8 cellular contexts compared by ENCODE assay signal in genomic region chr1:206809504-206810084, GRCh38. TPM values are rescaled to one million over a fixed set of nuclear protein-coding genes. Genes with fewer than 3 reads are reported as not detected.
DNase-seq lines count a peak whose midpoint lies in the region; ATAC-seq and TF ChIP-seq lines count a peak whose summit lies in the region.

No MANE protein-coding gene starts in this region.

- in situ Hi-C loops in Panc1 (cut with HindIII; ENCODE audit: low pct_unique_long_range_greater_than_20kb, low sequenced_read_pairs) = no loop called here

- H3K4me1 ChIP-seq in Panc1 (ENCODE audit: control insufficient read depth, insufficient read depth, low read length) = no peaks in the 10 kb centered on the region
- no peaks in the 10 kb centered on the region for H3K4me1 ChIP-seq in endodermal cell (ENCODE audit: control insufficient read depth, insufficient read depth, low read length)
- H3K4me1 ChIP-seq in ascending aorta = no peaks in the 10 kb centered on the region

- H3K4me1 Mint-ChIP-seq in endodermal cell = peaks cover 13% of the 10 kb centered on the region
- peaks cover 49% of the 10 kb centered on the region for H3K4me1 Mint-ChIP-seq in activated T-cell treated with anti-CD3 and anti-CD28 coated beads, Interleukin-2, amount 50 U/mL, for 24 hours (ENCODE audit: low read depth)

- no peak overlapping the region for H3K4me3 ChIP-seq in GM12875 (ENCODE audit: low read depth, low read length)
- no peak overlapping the region for H3K4me3 ChIP-seq in Panc1 (ENCODE audit: low read depth in 2 of 2, low read length in 2 of 2)
- no peak overlapping the region for H3K4me3 ChIP-seq in endodermal cell (ENCODE audit: low read length)
- H3K4me3 ChIP-seq in ascending aorta = no peak overlapping the region

- H3K27me3 Mint-ChIP-seq in endodermal cell (ENCODE audit: insufficient read depth) = no peaks in the 10 kb centered on the region
- no peaks in the 10 kb centered on the region for H3K27me3 Mint-ChIP-seq in activated T-cell treated with anti-CD3 and anti-CD28 coated beads, Interleukin-2, amount 50 U/mL, for 24 hours

- WGBS in endodermal cell (ENCODE audit: insufficient coverage in 1 of 2, insufficient read length in 1 of 2), 2 experiments = 79 to 93% methylated on average over 3 to 4 of the region's 4 CpGs

- no peak overlapping the region for H3K4me3 Mint-ChIP-seq in endodermal cell
- no peak overlapping the region for H3K4me3 Mint-ChIP-seq in activated T-cell treated with anti-CD3 and anti-CD28 coated beads, Interleukin-2, amount 50 U/mL, for 24 hours

- DNase-seq in AG09319 (ENCODE audit: extremely low read depth, low read depth) (no peak), Panc1 (ENCODE audit: low read depth, low spot score) (peak; percentile 15), endodermal cell (peak; percentile 68), smooth muscle cell of the brain vasculature (ENCODE audit: low read depth, low spot score) (peak; percentile 7), ascending aorta (ENCODE audit: low spot score in 2 of 2) (no peak)
- DNase-seq in activated T-cell treated with anti-CD3 and anti-CD28 coated beads, Interleukin-2, amount 50 U/mL, for 24 hours = no peak

- H3K9me3 Mint-ChIP-seq in endodermal cell = peaks cover 12% of the 10 kb centered on the region
- H3K9me3 Mint-ChIP-seq in activated T-cell treated with anti-CD3 and anti-CD28 coated beads, Interleukin-2, amount 50 U/mL, for 24 hours = peaks cover 6% of the 10 kb centered on the region

- peak; percentile 59 for TF ChIP-seq CTCF in AG09319 (IDR thresholded peaks at IDR 0.05; ENCODE audit: low read depth, low read length)
- peak; percentile 48; the same call in 1 of the 2 replicates for TF ChIP-seq CTCF in GM12875 (IDR thresholded peaks at IDR 0.05; ENCODE audit: borderline replicate concordance, insufficient read depth, low read depth, low read length)
- TF ChIP-seq CTCF in Panc1 (IDR thresholded peaks at IDR 0.05) = peak; percentile 67
- peak; percentile 75 for TF ChIP-seq CTCF in endodermal cell (conservative IDR thresholded peaks at IDR 0.05)
- TF ChIP-seq CTCF in ascending aorta (IDR thresholded peaks at IDR 0.05) = peak in 1 of 3 experiments; percentile 16

- BruUV-seq in Panc1 (replicated peaks; lab: Mats Ljungman, UMichigan) = no TSS peak

- H3K27me3 ChIP-seq in Panc1 (ENCODE audit: control insufficient read depth, insufficient read depth, low read length) = peaks cover 10% of the 10 kb centered on the region
- H3K27me3 ChIP-seq in endodermal cell (ENCODE audit: control insufficient read depth, insufficient read depth, low read length, poor library complexity, severe bottlenecking) = peaks cover 6% of the 10 kb centered on the region
- no peaks in the 10 kb centered on the region for H3K27me3 ChIP-seq in ascending aorta

- ATAC-seq in Panc1 = no peak
- no peak for ATAC-seq in HG03565 (IDR thresholded peaks at IDR 0.05; ENCODE audit: unreplicated experiment)

- no peak overlapping the region for H3K9ac ChIP-seq in endodermal cell (ENCODE audit: extremely low read depth, low read length, poor library complexity, severe bottlenecking)

- no peaks in the 10 kb centered on the region for H3K36me3 Mint-ChIP-seq in endodermal cell (ENCODE audit: low read depth)
- H3K36me3 Mint-ChIP-seq in activated T-cell treated with anti-CD3 and anti-CD28 coated beads, Interleukin-2, amount 50 U/mL, for 24 hours (ENCODE audit: low read depth) = no peaks in the 10 kb centered on the region

- CTCF ChIA-PET in Panc1 (lab: Charles Lee) = interaction anchor here (0.6 kb wide), 1 partner anchor 64 kb away, joined by 8 read pairs; no protein-coding TSS in a partner anchor

- H3K9me3 ChIP-seq in Panc1 (ENCODE audit: control insufficient read depth, insufficient read depth, low read depth, low read length) (no peaks in the 10 kb centered on the region), endodermal cell (ENCODE audit: control insufficient read depth, low read length) (no peaks in the 10 kb centered on the region), ascending aorta (no peaks in the 10 kb centered on the region)

- intact Hi-C loops in Panc1 (cut with micrococcal nuclease; ENCODE audit: unreplicated experiment) = no loop called here
- intact Hi-C loops in ascending aorta (cut with DNase I) = loop anchor here (5.0 to 10.0 kb wide), 2 partner anchors 152 to 175 kb away; partner anchors contain the start of gene DYRK3

- POLR2A ChIA-PET in Panc1 (lab: Charles Lee) = no interaction called here

- H3K36me3 ChIP-seq in Panc1 (ENCODE audit: control insufficient read depth, insufficient read depth, low read length) = no peaks in the 10 kb centered on the region
- no peaks in the 10 kb centered on the region for H3K36me3 ChIP-seq in endodermal cell (ENCODE audit: control insufficient read depth, insufficient read depth, low read length)
- no peaks in the 10 kb centered on the region for H3K36me3 ChIP-seq in ascending aorta

- no peak overlapping the region for H3K27ac ChIP-seq in Panc1 (ENCODE audit: low read length)
- no peak overlapping the region for H3K27ac ChIP-seq in endodermal cell (ENCODE audit: low read depth, low read length)
- no peak overlapping the region for H3K27ac ChIP-seq in ascending aorta

- H3K27ac Mint-ChIP-seq in endodermal cell = no peak overlapping the region
- H3K27ac Mint-ChIP-seq in activated T-cell treated with anti-CD3 and anti-CD28 coated beads, Interleukin-2, amount 50 U/mL, for 24 hours = no peak overlapping the region

RNA-seq across cellular contexts. Expression of gene IL10, which starts 37.3 kb away (rescaled TPM):
- total RNA-seq in Panc1 (2021; ENCODE audit: unreplicated experiment) = not detected
- not detected for polyA plus RNA-seq in Panc1 (2012; ENCODE audit: insufficient read length)
- total RNA-seq in endodermal cell = not detected
- polyA plus RNA-seq in endodermal cell (2013, experiment 1 of 2) = not detected
- polyA plus RNA-seq in endodermal cell (2013, experiment 2 of 2) = not detected
- total RNA-seq in ascending aorta = 1.6 TPM

RNA-seq across cellular contexts. Expression of gene IL19, which starts 39.0 kb away (rescaled TPM):
- total RNA-seq in Panc1 (2021; ENCODE audit: unreplicated experiment) (not detected), endodermal cell (not detected), ascending aorta (not detected)
- polyA plus RNA-seq in Panc1 (2012; ENCODE audit: insufficient read length) = not detected
- polyA plus RNA-seq in endodermal cell (2013, experiment 1 of 2) = not detected
- not detected for polyA plus RNA-seq in endodermal cell (2013, experiment 2 of 2)

RNA-seq across cellular contexts. Expression of gene IL20, which starts 55.8 kb away (rescaled TPM):
- not detected for total RNA-seq in Panc1 (2021; ENCODE audit: unreplicated experiment)
- not detected for polyA plus RNA-seq in Panc1 (2012; ENCODE audit: insufficient read length)
- total RNA-seq in endodermal cell = not detected
- polyA plus RNA-seq in endodermal cell (2013, experiment 1 of 2) = not detected
- polyA plus RNA-seq in endodermal cell (2013, experiment 2 of 2) = not detected
- not detected for total RNA-seq in ascending aorta

Comparison
In these comparisons a context has a peak if more than half of its experiments do, and no peak if none do; other contexts are left out.
1. DNase-seq: peak in Panc1 (single experiment), endodermal cell (single experiment) and smooth muscle cell of the brain vasculature (single experiment); none in AG09319 (single experiment), ascending aorta (0 of 2) and activated T-cell treated with anti-CD3 and anti-CD28 coated beads, Interleukin-2, amount 50 U/mL, for 24 hours (single experiment).